Comparison of ENCODE assay signal across 32 cellular contexts in genomic region chr1:155120253-155120652, GRCh38. TPM values are rescaled to one million over a fixed set of nuclear protein-coding genes. Genes with fewer than 3 reads are reported as not detected.
DNase-seq lines count a peak whose midpoint lies in the region; ATAC-seq and TF ChIP-seq lines count a peak whose summit lies in the region.
"Had no signal": no experiment of that assay in that cellular context is flagged by ENCODE, and none has a peak within 500 bp of the region (broad histone marks: within the 10 kb centered on the region; RNA-seq: fewer than 3 reads in every experiment).

No MANE protein-coding gene starts in this region.

- DNase-seq in HT-29 (ENCODE audit: low spot score) (peak; percentile 26), lower lobe of right lung (no peak), HEK293T (ENCODE audit: extremely low spot score) (no peak)
- no peak for DNase-seq in activated naive CD4-positive, alpha-beta T cell treated with anti-CD3 and anti-CD28 coated beads, Interleukin-2, amount 10 ng/mL, durations not matched to agents 7 days and 5 days
- DNase-seq: activated CD8-positive, alpha-beta memory T cell treated with anti-CD3 and anti-CD28 coated beads, Interleukin-2, amount 10 ng/mL, durations not matched to agents 7 days and 5 days; activated gamma-delta T cell; activated T-cell treated with anti-CD3 and anti-CD28 coated beads, Interleukin-2, amount 50 U/mL, for 4 hours; CD8-positive, alpha-beta T cell; effector CD8-positive, alpha-beta T cell; H9; islet precursor cell; Karpas-422; left ventricle myocardium inferior; NCI-H1417 treated with DMSO at 0.1 percent for 48 hours; NCI-H2029 treated with DMSO at 0.1 percent for 48 hours; NCI-H526; NK-92 treated with Interleukin-12 subunit alpha and Interleukin-12 subunit beta, amount 100 ng/mL, for 24 hours; PC-9; spleen; stimulated activated CD4-positive, alpha-beta T cell treated with anti-CD3 and anti-CD28 coated beads, Interleukin-2, amount 100 ng/mL, for 24 hours; testis had no signal

- H3K4me3 Mint-ChIP-seq in activated naive CD4-positive, alpha-beta T cell treated with anti-CD3 and anti-CD28 coated beads, Interleukin-2, amount 10 ng/mL, durations not matched to agents 7 days and 5 days, result no peak overlapping the region
- H3K4me3 Mint-ChIP-seq: activated CD8-positive, alpha-beta memory T cell treated with anti-CD3 and anti-CD28 coated beads, Interleukin-2, amount 10 ng/mL, durations not matched to agents 7 days and 5 days; activated T-cell treated with anti-CD3 and anti-CD28 coated beads, Interleukin-2, amount 50 U/mL, for 4 hours; B cell; CD8-positive, alpha-beta T cell; H9; neural progenitor cell; stimulated activated naive CD8-positive, alpha-beta T cell treated with anti-CD3 and anti-CD28 coated beads, Interleukin-15, Interleukin-2, amounts not matched to agents 100 ng/mL and 50 ng/mL, for 24 hours; T-helper 1 cell treated with Interleukin-12 subunit alpha and Interleukin-12 subunit beta and Interleukin-4 antibody, amounts not matched to agents 30 μg/mL and 1 μg/mL, for 36 hours had no signal

- H3K27me3 ChIP-seq in lower lobe of right lung (ENCODE audit: low read depth), result no peaks in the 10 kb centered on the region
- H3K27me3 ChIP-seq: ascending aorta, cardiac muscle cell, right atrium auricular region, testis had no signal

- H3K4me3 ChIP-seq in lower lobe of right lung, result no peak overlapping the region
- H3K4me3 ChIP-seq: ascending aorta, cardiac muscle cell, coronary artery, left ventricle myocardium inferior, neural progenitor cell, PC-9, right atrium auricular region, SK-N-MC, spleen, testis had no signal

- H3K4me1 Mint-ChIP-seq in activated naive CD4-positive, alpha-beta T cell treated with anti-CD3 and anti-CD28 coated beads, Interleukin-2, amount 10 ng/mL, durations not matched to agents 7 days and 5 days, result no peaks in the 10 kb centered on the region
- H3K4me1 Mint-ChIP-seq: activated CD8-positive, alpha-beta memory T cell treated with anti-CD3 and anti-CD28 coated beads, Interleukin-2, amount 10 ng/mL, durations not matched to agents 7 days and 5 days; B cell had no signal

- H3K27me3 Mint-ChIP-seq in activated naive CD4-positive, alpha-beta T cell treated with anti-CD3 and anti-CD28 coated beads, Interleukin-2, amount 10 ng/mL, durations not matched to agents 7 days and 5 days, result peaks cover 81% of the 10 kb centered on the region
- H3K27me3 Mint-ChIP-seq: stimulated activated naive CD8-positive, alpha-beta T cell treated with anti-CD3 and anti-CD28 coated beads, Interleukin-15, Interleukin-2, amounts not matched to agents 100 ng/mL and 50 ng/mL, for 24 hours had no signal

- H3K27ac Mint-ChIP-seq in activated naive CD4-positive, alpha-beta T cell treated with anti-CD3 and anti-CD28 coated beads, Interleukin-2, amount 10 ng/mL, durations not matched to agents 7 days and 5 days, result no peak overlapping the region
- H3K27ac Mint-ChIP-seq: activated CD8-positive, alpha-beta memory T cell treated with anti-CD3 and anti-CD28 coated beads, Interleukin-2, amount 10 ng/mL, durations not matched to agents 7 days and 5 days; B cell; CD8-positive, alpha-beta T cell; H9; neural progenitor cell; stimulated activated naive CD8-positive, alpha-beta T cell treated with anti-CD3 and anti-CD28 coated beads, Interleukin-15, Interleukin-2, amounts not matched to agents 100 ng/mL and 50 ng/mL, for 24 hours; T-helper 1 cell treated with Interleukin-12 subunit alpha and Interleukin-12 subunit beta and Interleukin-4 antibody, amounts not matched to agents 30 μg/mL and 1 μg/mL, for 36 hours had no signal

- CTCF ChIA-PET in activated naive CD4-positive, alpha-beta T cell treated with anti-CD3 and anti-CD28 coated beads, Interleukin-2, amount 10 ng/mL, durations not matched to agents 7 days and 5 days (lab: Charles Lee), result interaction anchor here (0.7 to 1.3 kb wide), 2 partner anchors 30 to 47 kb away, joined by 3 to 7 read pairs; no protein-coding TSS in a partner anchor
- CTCF ChIA-PET in HEK293T (lab: Yijun Ruan, JAX), result interaction anchor here (0.7 kb wide), 1 partner anchor 301 kb away, joined by 3 read pairs; no protein-coding TSS in a partner anchor

- peaks cover 19% of the 10 kb centered on the region for H3K4me1 ChIP-seq in lower lobe of right lung
- H3K4me1 ChIP-seq: ascending aorta, spleen, testis had no signal

- POLR2A ChIA-PET in HEK293T (lab: Yijun Ruan, JAX), result interaction anchor here (0.8 kb wide), 1 partner anchor 15 kb away, joined by 3 read pairs; the partner anchor contains the start of gene SLC50A1

- H3K36me3 ChIP-seq in lower lobe of right lung, result no peaks in the 10 kb centered on the region
- H3K36me3 ChIP-seq: ascending aorta, cardiac muscle cell, left ventricle myocardium inferior, neural progenitor cell, right atrium auricular region, spleen had no signal

- intact Hi-C loops in lower lobe of right lung (cut with DNase I), result no loop called here

- ATAC-seq in lower lobe of right lung (no peak), GM18517 (IDR thresholded peaks at IDR 0.05; ENCODE audit: unreplicated experiment) (no peak)
- ATAC-seq: activated CD8-positive, alpha-beta memory T cell treated with anti-CD3 and anti-CD28 coated beads, Interleukin-2, amount 10 ng/mL, durations not matched to agents 7 days and 5 days; activated T-cell treated with anti-CD3 and anti-CD28 coated beads, Interleukin-2, amount 50 U/mL, for 4 hours; CD8-positive, alpha-beta T cell had no signal

- H3K9me3 ChIP-seq in lower lobe of right lung, result no peaks in the 10 kb centered on the region
- H3K9me3 ChIP-seq: ascending aorta, left ventricle myocardium inferior, right atrium auricular region, spleen, testis had no signal

- H3K9me3 Mint-ChIP-seq in activated naive CD4-positive, alpha-beta T cell treated with anti-CD3 and anti-CD28 coated beads, Interleukin-2, amount 10 ng/mL, durations not matched to agents 7 days and 5 days, result no peaks in the 10 kb centered on the region
- H3K9me3 Mint-ChIP-seq: activated T-cell treated with anti-CD3 and anti-CD28 coated beads, Interleukin-2, amount 50 U/mL, for 4 hours; CD8-positive, alpha-beta T cell; H9; neural progenitor cell; stimulated activated naive CD8-positive, alpha-beta T cell treated with anti-CD3 and anti-CD28 coated beads, Interleukin-15, Interleukin-2, amounts not matched to agents 100 ng/mL and 50 ng/mL, for 24 hours; T-helper 1 cell treated with Interleukin-12 subunit alpha and Interleukin-12 subunit beta and Interleukin-4 antibody, amounts not matched to agents 30 μg/mL and 1 μg/mL, for 36 hours had no signal

- H3K27ac ChIP-seq in C4-2B (peak overlapping the region; percentile 39), lower lobe of right lung (peak overlapping the region; percentile 64)
- H3K27ac ChIP-seq: ascending aorta, cardiac muscle cell, coronary artery, left ventricle myocardium inferior, neural progenitor cell, PC-9, right atrium auricular region, SK-N-MC, spleen, testis had no signal

- no peaks in the 10 kb centered on the region for H3K36me3 Mint-ChIP-seq in activated naive CD4-positive, alpha-beta T cell treated with anti-CD3 and anti-CD28 coated beads, Interleukin-2, amount 10 ng/mL, durations not matched to agents 7 days and 5 days
- H3K36me3 Mint-ChIP-seq: activated CD8-positive, alpha-beta memory T cell treated with anti-CD3 and anti-CD28 coated beads, Interleukin-2, amount 10 ng/mL, durations not matched to agents 7 days and 5 days; CD8-positive, alpha-beta T cell; neural progenitor cell had no signal

- TF ChIP-seq CTCF in C4-2B (conservative IDR thresholded peaks at IDR 0.05), result no peak
- TF ChIP-seq CTCF in lower lobe of right lung (IDR thresholded peaks at IDR 0.05), result no peak

TF ChIP-seq in HEK293T, 16 proteins besides CTCF, POLR2A, EP300 and RAD21:
- TF ChIP-seq NFRKB (IDR thresholded peaks at IDR 0.05) (no peak), LEF1 (IDR thresholded peaks at IDR 0.05; ENCODE audit: borderline replicate concordance) (no peak), CTBP1 (IDR thresholded peaks at IDR 0.05; ENCODE audit: borderline replicate concordance) (no peak), FOXK2 (IDR thresholded peaks at IDR 0.05) (no peak), FOXM1 (IDR thresholded peaks at IDR 0.05; ENCODE audit: borderline replicate concordance) (no peak), SP1 (IDR thresholded peaks at IDR 0.05) (no peak), TARDBP (IDR thresholded peaks at IDR 0.05) (no peak), ARNT (IDR thresholded peaks at IDR 0.05) (no peak), HDGF (IDR thresholded peaks at IDR 0.05; ENCODE audit: borderline replicate concordance) (no peak), BHLHE40 (IDR thresholded peaks at IDR 0.05; ENCODE audit: borderline replicate concordance) (no peak), ELF4 (IDR thresholded peaks at IDR 0.05) (no peak), ZNF384 (IDR thresholded peaks at IDR 0.05) (no peak), PKNOX1 (IDR thresholded peaks at IDR 0.05) (no peak), SUZ12 (IDR thresholded peaks at IDR 0.05) (no peak)
TF ChIP-seq in HEK293T: peak in this region for 0.

RNA-seq across cellular contexts. Expression of gene EFNA1, which starts 7.4 kb away (rescaled TPM):
- 49.8 and 62.7 TPM in 2 replicates for total RNA-seq in HT-29 (2014; rRNA removed; shearing (Covaris generic))
- total RNA-seq in lower lobe of right lung, result 144 TPM
- total RNA-seq: activated CD8-positive, alpha-beta memory T cell treated with anti-CD3 and anti-CD28 coated beads, Interleukin-2, amount 10 ng/mL, durations not matched to agents 7 days and 5 days; B cell had no signal

RNA-seq across cellular contexts. Expression of gene SLC50A1, which starts 15.4 kb away (rescaled TPM):
- 38.8 and 47.5 TPM in 2 replicates for total RNA-seq in HT-29 (2014; rRNA removed; shearing (Covaris generic))
- 42.6 TPM for total RNA-seq in lower lobe of right lung

RNA-seq across cellular contexts. Expression of gene DPM3, which starts 20.1 kb away (rescaled TPM):
- total RNA-seq in HT-29 (2014; rRNA removed; shearing (Covaris generic)), result 86.2 and 100 TPM in 2 replicates
- total RNA-seq in lower lobe of right lung, result 62.3 TPM

RNA-seq across cellular contexts. Expression of gene EFNA3, which starts 41.6 kb away (rescaled TPM):
- total RNA-seq in HT-29 (2014; rRNA removed; shearing (Covaris generic)), result 2.4 and 3.9 TPM in 2 replicates
- total RNA-seq in lower lobe of right lung, result 1.0 TPM

RNA-seq across cellular contexts. Expression of gene KRTCAP2, which starts 52.9 kb away (rescaled TPM):
- 107 and 128 TPM in 2 replicates for total RNA-seq in HT-29 (2014; rRNA removed; shearing (Covaris generic))
- total RNA-seq in lower lobe of right lung, result 173 TPM
